Comparison of ENCODE assay signal across 20 cellular contexts in genomic region chr11:71341596-71341995, GRCh38.
DNase-seq lines count a peak whose midpoint lies in the region; ATAC-seq, FAIRE-seq and TF ChIP-seq lines count a peak whose summit lies in the region.
"Had no signal": no experiment of that assay in that cellular context is flagged by ENCODE, and none has a peak within 500 bp of the region (broad histone marks: within the 10 kb centered on the region; RNA-seq: fewer than 3 reads in every experiment).

No MANE protein-coding gene starts in this region.

- peaks cover 4% of the 10 kb centered on the region; the same call in 1 of the 2 replicates for H4K20me1 ChIP-seq in IMR-90 (ENCODE audit: insufficient read depth, low read length)
- H4K20me1 ChIP-seq in osteoblast (ENCODE audit: insufficient read depth, low read length), result no peaks in the 10 kb centered on the region
- H4K20me1 ChIP-seq: BLaER1 treated with 17β-estradiol and CSF1 and Interleukin-3, amounts not matched to agents 10 nM and 100 nM had no signal

- H3K9me3 ChIP-seq in Caco-2 (no peaks in the 10 kb centered on the region), IMR-90 (ENCODE audit: control insufficient read depth, insufficient read depth, low read length) (peaks cover 3% of the 10 kb centered on the region; the same call in 1 of the 2 replicates), osteoblast (ENCODE audit: low read depth, low read length) (no peaks in the 10 kb centered on the region), upper lobe of right lung (no peaks in the 10 kb centered on the region), pancreas (no peaks in the 10 kb centered on the region), ascending aorta (no peaks in the 10 kb centered on the region)
- H3K9me3 ChIP-seq: BLaER1 treated with 17β-estradiol and CSF1 and Interleukin-3, amounts not matched to agents 10 nM and 100 nM had no signal

- peak overlapping the region; percentile 46; the same call in 1 of the 2 replicates for H2AK5ac ChIP-seq in IMR-90 (ENCODE audit: low read depth, low read length)

- no peak overlapping the region for H3K56ac ChIP-seq in IMR-90 (ENCODE audit: extremely low read depth, insufficient read depth, low read length)

- H4K8ac ChIP-seq in IMR-90 (ENCODE audit: low read depth in 2 of 2, low read length in 2 of 2), result no peak overlapping the region

- H3K4me3 ChIP-seq in Caco-2 (ENCODE audit: low read depth, low read length) (no peak overlapping the region), IMR-90 (ENCODE audit: insufficient read depth, low read depth, low read length) (no peak overlapping the region), osteoblast (ENCODE audit: insufficient read depth, low read length) (no peak overlapping the region), upper lobe of right lung (no peak overlapping the region), pancreas (no peak overlapping the region), ascending aorta (no peak overlapping the region)
- H3K4me3 ChIP-seq: BLaER1 treated with 17β-estradiol and CSF1 and Interleukin-3, amounts not matched to agents 10 nM and 100 nM; GM12878 had no signal

- no peak overlapping the region for H2BK5ac ChIP-seq in IMR-90 (ENCODE audit: low read depth, low read length, poor library complexity, severe bottlenecking)

- peaks cover 6% of the 10 kb centered on the region; the same call in 1 of the 2 replicates for H3K9me1 ChIP-seq in IMR-90 (ENCODE audit: insufficient read depth, low read length)

- BruUV-seq in Caco-2 (replicated peaks; lab: Mats Ljungman, UMichigan) (no TSS peak), IMR-90 (replicated peaks; lab: Mats Ljungman, UMichigan) (no TSS peak)

- H3K4me1 Mint-ChIP-seq in Caco-2 (ENCODE audit: low read depth, unreplicated experiment), result peaks cover 6% of the 10 kb centered on the region
- H3K4me1 Mint-ChIP-seq: B cell had no signal

- peak overlapping the region; percentile 0; the same call in 1 of the 2 replicates for H4K91ac ChIP-seq in IMR-90 (ENCODE audit: insufficient read depth, low read depth, low read length)

- H3K4me3 Mint-ChIP-seq in Caco-2 (ENCODE audit: unreplicated experiment), result no peak overlapping the region
- H3K4me3 Mint-ChIP-seq: B cell; CD8-positive, alpha-beta T cell; HFFc6 had no signal

- ATAC-seq in IMR-90 (ENCODE audit: low read depth), result no peak
- no peak for ATAC-seq in upper lobe of right lung
- no peak for ATAC-seq in pancreas
- ATAC-seq: CD8-positive, alpha-beta T cell; GM12878; HCT116; HepG2 had no signal

- TF ChIP-seq POLR2A in IMR-90 (IDR thresholded peaks at IDR 0.05; ENCODE audit: low read depth, low read length) (no peak), GM12892 (IDR thresholded peaks at IDR 0.05; ENCODE audit: low read depth, low read length) (no peak)

- CTCF ChIA-PET in Caco-2 (lab: Charles Lee) (interaction anchor here (0.8 to 1.8 kb wide), 2 partner anchors 90 to 149 kb away, joined by 3 to 5 read pairs; no protein-coding TSS in a partner anchor), IMR-90 (lab: Yijun Ruan, JAX) (no interaction called here)

- H3K18ac ChIP-seq in IMR-90 (ENCODE audit: low read depth, low read length), result no peak overlapping the region; the same call in 1 of the 2 replicates

- H3K79me1 ChIP-seq in IMR-90 (ENCODE audit: low read depth in 1 of 2, low read length in 2 of 2), result no peaks in the 10 kb centered on the region

- H3K36me3 ChIP-seq in Caco-2 (ENCODE audit: control insufficient read depth, insufficient read depth, low read length) (no peaks in the 10 kb centered on the region), IMR-90 (ENCODE audit: control insufficient read depth, insufficient read depth, low read length) (no peaks in the 10 kb centered on the region), osteoblast (ENCODE audit: insufficient read depth, low read length) (no peaks in the 10 kb centered on the region), upper lobe of right lung (no peaks in the 10 kb centered on the region), pancreas (no peaks in the 10 kb centered on the region), ascending aorta (no peaks in the 10 kb centered on the region)
- H3K36me3 ChIP-seq: BLaER1 treated with 17β-estradiol and CSF1 and Interleukin-3, amounts not matched to agents 10 nM and 100 nM had no signal

- no peak overlapping the region for H4K5ac ChIP-seq in IMR-90 (ENCODE audit: low read depth, low read length)

- H3K27me3 ChIP-seq in Caco-2 (replicated peaks; ENCODE audit: control insufficient read depth, insufficient read depth, low read length), result no peaks in the 10 kb centered on the region
- H3K27me3 ChIP-seq in IMR-90 (ENCODE audit: control insufficient read depth, insufficient read depth, low read length), result peaks cover 13% of the 10 kb centered on the region; the same call in 1 of the 2 replicates
- H3K27me3 ChIP-seq in osteoblast (ENCODE audit: insufficient read depth, low read length), result peaks cover 35% of the 10 kb centered on the region
- no peaks in the 10 kb centered on the region for H3K27me3 ChIP-seq in upper lobe of right lung
- H3K27me3 ChIP-seq in pancreas, result no peaks in the 10 kb centered on the region
- H3K27me3 ChIP-seq in ascending aorta, result no peaks in the 10 kb centered on the region
- H3K27me3 ChIP-seq: BLaER1 treated with 17β-estradiol and CSF1 and Interleukin-3, amounts not matched to agents 10 nM and 100 nM had no signal

- no peak overlapping the region for H3K9ac ChIP-seq in IMR-90 (ENCODE audit: low read depth, low read length)
- H3K9ac ChIP-seq: BLaER1 treated with 17β-estradiol and CSF1 and Interleukin-3, amounts not matched to agents 10 nM and 100 nM had no signal

- H3K23ac ChIP-seq in IMR-90 (ENCODE audit: low read depth, low read length), result no peak overlapping the region

- no peak overlapping the region for H3K14ac ChIP-seq in IMR-90 (replicated peaks; ENCODE audit: low read depth, low read length)

- peaks cover 11% of the 10 kb centered on the region; the same call in 1 of the 2 replicates for H3K4me1 ChIP-seq in Caco-2
- peaks cover 30% of the 10 kb centered on the region for H3K4me1 ChIP-seq in IMR-90 (ENCODE audit: control insufficient read depth, insufficient read depth, low read length)
- peaks cover 7% of the 10 kb centered on the region for H3K4me1 ChIP-seq in osteoblast (ENCODE audit: insufficient read depth, low read length)
- H3K4me1 ChIP-seq in upper lobe of right lung, result peaks cover 6% of the 10 kb centered on the region
- H3K4me1 ChIP-seq in pancreas, result no peaks in the 10 kb centered on the region
- no peaks in the 10 kb centered on the region for H3K4me1 ChIP-seq in ascending aorta

- H2BK15ac ChIP-seq in IMR-90 (ENCODE audit: low read depth, low read length), result no peak overlapping the region

- intact Hi-C loops in Caco-2 (cut with micrococcal nuclease; ENCODE audit: unreplicated experiment) (no loop called here), IMR-90 (cut with micrococcal nuclease) (no loop called here), upper lobe of right lung (cut with DNase I) (no loop called here), pancreas (cut with DNase I) (loop anchor here in 2 of 3 donors (10.0 kb wide), 2 partner anchors 87 to 227 kb away; partner anchors contain the start of gene SHANK2 (in 1 of the 2)), ascending aorta (cut with DNase I) (no loop called here)

- H2BK20ac ChIP-seq in IMR-90 (ENCODE audit: low read depth, low read length), result no peak overlapping the region

- WGBS in IMR-90 (ENCODE audit: extremely low coverage in 2 of 2, insufficient read length in 1 of 2), 2 experiments, result 100% methylated on average over 2 of the region's 9 CpGs; no CpG with 5 or more reads in 1 of the 2 experiments
- 81 to 91% methylated on average over 9 of the region's 9 CpGs for WGBS in pancreas, 2 donors

- no peak for DNase-seq in Caco-2
- no peak for DNase-seq in IMR-90
- DNase-seq in osteoblast (ENCODE audit: insufficient read length, low spot score, missing footprints), result peak; percentile 62
- peak; percentile 49 for DNase-seq in upper lobe of right lung
- DNase-seq in pancreas, result no peak
- DNase-seq in ascending aorta (ENCODE audit: low spot score in 2 of 2), result no peak
- DNase-seq in GM12892 (ENCODE audit: insufficient read length), result no peak
- DNase-seq: CD8-positive, alpha-beta T cell; DMS 273 treated with DMSO at 0.1 percent for 48 hours; DMS53; DND-41; GOT3; H7; HFFc6 had no signal

- H3K27me3 Mint-ChIP-seq in Caco-2 (ENCODE audit: insufficient read depth, unreplicated experiment), result no peaks in the 10 kb centered on the region

- H2AK9ac ChIP-seq in IMR-90 (replicated peaks; ENCODE audit: low read depth, low read length, poor library complexity), result no peak overlapping the region

- no peaks in the 10 kb centered on the region for H3K79me2 ChIP-seq in osteoblast (ENCODE audit: insufficient read depth, low read length)

- POLR2A ChIA-PET in Caco-2 (lab: Charles Lee) (no interaction called here), IMR-90 (lab: Charles Lee; ENCODE audit: unreplicated experiment) (no interaction called here)

- H3K27ac Mint-ChIP-seq in Caco-2 (ENCODE audit: unreplicated experiment), result peak overlapping the region; percentile 36
- H3K27ac Mint-ChIP-seq: B cell; CD8-positive, alpha-beta T cell; HFFc6 had no signal

- no peak overlapping the region for H2AFZ ChIP-seq in IMR-90 (replicated peaks; ENCODE audit: low read length, poor library complexity)
- H2AFZ ChIP-seq in osteoblast (ENCODE audit: low read length), result no peak overlapping the region

- dilution Hi-C loops in IMR-90 (cut with HindIII; ENCODE audit: low sequenced_read_pairs, unreplicated experiment), result no loop called here

- no peak overlapping the region; the same call in 1 of the 2 replicates for H3K4ac ChIP-seq in IMR-90 (ENCODE audit: low read depth, low read length)

- H3K36me3 Mint-ChIP-seq in Caco-2 (ENCODE audit: insufficient read depth, unreplicated experiment), result no peaks in the 10 kb centered on the region
- H3K36me3 Mint-ChIP-seq: CD8-positive, alpha-beta T cell had no signal

- H3K4me2 ChIP-seq in IMR-90 (ENCODE audit: low read depth, low read length), result no peak overlapping the region
- H3K4me2 ChIP-seq in osteoblast (ENCODE audit: insufficient read depth, low read length), result no peak overlapping the region
- H3K4me2 ChIP-seq: BLaER1 treated with 17β-estradiol and CSF1 and Interleukin-3, amounts not matched to agents 10 nM and 100 nM had no signal

- no peak overlapping the region for H3K27ac ChIP-seq in IMR-90 (ENCODE audit: insufficient read depth, low read length)
- H3K27ac ChIP-seq in osteoblast (ENCODE audit: low read depth, low read length), result no peak overlapping the region
- H3K27ac ChIP-seq in upper lobe of right lung, result no peak overlapping the region
- H3K27ac ChIP-seq in pancreas, result no peak overlapping the region
- no peak overlapping the region for H3K27ac ChIP-seq in ascending aorta
- H3K27ac ChIP-seq: BLaER1 treated with 17β-estradiol and CSF1 and Interleukin-3, amounts not matched to agents 10 nM and 100 nM had no signal

- FAIRE-seq in pancreas (lab: Jason Lieb, UNC) (no peak), GM12892 (lab: Jason Lieb, UNC) (no peak)
- FAIRE-seq: GM12878, GM19239, HepG2 had no signal

- no peak overlapping the region for H2BK120ac ChIP-seq in IMR-90 (ENCODE audit: low read depth, low read length)

- H3K9me3 Mint-ChIP-seq in Caco-2 (ENCODE audit: unreplicated experiment), result no peaks in the 10 kb centered on the region
- H3K9me3 Mint-ChIP-seq: CD8-positive, alpha-beta T cell; HFFc6 had no signal

- TF ChIP-seq CTCF in Caco-2 (IDR thresholded peaks at IDR 0.05; ENCODE audit: insufficient read depth in 1 of 2, low read depth in 1 of 2, low read length in 1 of 2, severe bottlenecking in 1 of 2, unreplicated experiment in 1 of 2), result no peak
- no peak for TF ChIP-seq CTCF in IMR-90 (conservative IDR thresholded peaks at IDR 0.05; ENCODE audit: low read depth, low read length)
- TF ChIP-seq CTCF in osteoblast (IDR thresholded peaks at IDR 0.05; ENCODE audit: extremely low read depth, low read depth, low read length), result no peak
- TF ChIP-seq CTCF in upper lobe of right lung (IDR thresholded peaks at IDR 0.05), result no peak
- TF ChIP-seq CTCF in pancreas (IDR thresholded peaks at IDR 0.05), result no peak
- TF ChIP-seq CTCF in ascending aorta (IDR thresholded peaks at IDR 0.05), result no peak

- TF ChIP-seq RAD21 in IMR-90 (IDR thresholded peaks at IDR 0.05; ENCODE audit: low read length), result no peak

- in situ Hi-C loops in IMR-90 (cut with MboI; ENCODE audit: low sequenced_read_pairs), result no loop called here

Comparison
In these comparisons a context has a peak if more than half of its experiments do, and no peak if none do; other contexts are left out.
1. DNase-seq: peak in osteoblast (single experiment) and upper lobe of right lung (single experiment); none in Caco-2 (0 of 2), IMR-90 (single experiment), pancreas (0 of 6), ascending aorta (0 of 2) and GM12892 (single experiment).
2. intact Hi-C loops: an anchor here in pancreas (10.0 kb wide); none called in Caco-2, IMR-90, upper lobe of right lung and ascending aorta.